ENCODE assay signal across 8 cellular contexts in the genomic region with DNA sequence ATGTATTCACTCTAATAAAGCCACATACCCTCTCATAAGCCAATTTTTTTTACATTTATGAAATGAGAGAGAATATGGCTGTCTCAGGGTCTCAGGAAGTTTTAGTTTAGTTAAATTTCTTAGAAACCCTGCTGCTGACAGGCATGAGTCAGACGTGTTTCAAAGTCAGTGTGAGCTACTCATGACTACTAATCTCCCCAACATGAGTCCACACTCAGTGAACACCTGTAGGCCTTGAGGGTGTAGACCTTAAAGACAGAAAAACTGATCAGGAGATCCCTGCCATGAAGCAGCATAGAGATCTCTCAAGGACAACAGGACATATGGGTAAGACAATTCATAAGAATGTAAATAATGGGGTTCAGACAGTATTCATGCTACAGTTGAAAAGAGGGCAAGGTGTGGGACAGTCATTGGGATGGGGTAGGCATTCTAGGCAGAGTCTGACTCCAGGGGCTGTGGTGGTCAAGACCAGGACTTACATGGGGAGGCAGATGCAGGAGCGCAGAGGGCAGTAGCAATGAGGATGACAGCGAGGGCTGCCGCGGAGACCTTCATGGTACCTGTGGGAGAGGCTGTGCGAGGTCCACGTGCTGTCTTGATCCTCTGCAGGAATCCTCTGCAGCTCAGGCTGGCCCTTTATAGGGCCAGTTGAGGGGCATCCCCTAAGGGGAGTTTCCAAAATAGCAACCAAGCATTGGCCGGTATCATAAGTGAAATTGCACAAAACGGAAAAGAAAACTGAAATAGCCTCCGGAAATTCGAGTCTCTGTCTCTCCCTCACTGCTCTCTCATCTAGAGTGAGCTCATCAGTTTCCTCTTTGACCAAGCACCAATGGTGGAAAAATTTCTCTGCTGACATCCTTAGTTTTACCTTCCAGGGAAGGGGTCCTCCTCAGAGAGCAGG. TPM values are rescaled to one million over a fixed set of nuclear protein-coding genes. Genes with fewer than 3 reads are reported as not detected.
DNase-seq lines count a peak whose midpoint lies in the region; ATAC-seq lines count a peak whose summit lies in the region.

TSS of gene CCL5 (minus strand) at position 613 of the 907 bp plus-strand sequence.

- H3K27ac ChIP-seq in Karpas-422 (ENCODE audit: low read length), result no peak within 1 kb of the TSS

- no peaks in the 10 kb centered on the region for H3K27me3 ChIP-seq in Karpas-422 (ENCODE audit: low read length)

- H3K9me3 ChIP-seq in Karpas-422 (ENCODE audit: low read length), result no peaks in the 10 kb centered on the region

- H3K4me3 ChIP-seq in Karpas-422 (ENCODE audit: low read length), result no peak within 1 kb of the TSS

- no peaks in the 10 kb centered on the region for H3K4me1 ChIP-seq in Karpas-422 (ENCODE audit: low read length)

- peak within 1 kb of the TSS; percentile 97 for H3K27ac Mint-ChIP-seq in activated T-cell treated with anti-CD3 and anti-CD28 coated beads, Interleukin-2, amount 50 U/mL, for 72 hours

- H3K27me3 Mint-ChIP-seq in activated T-cell treated with anti-CD3 and anti-CD28 coated beads, Interleukin-2, amount 50 U/mL, for 72 hours (ENCODE audit: low read depth), result no peaks in the 10 kb centered on the region

- H3K79me2 ChIP-seq in Karpas-422 (ENCODE audit: low read length), result no peaks in the 10 kb centered on the region

- H3K4me1 Mint-ChIP-seq in activated T-cell treated with anti-CD3 and anti-CD28 coated beads, Interleukin-2, amount 50 U/mL, for 72 hours (ENCODE audit: low read depth), result peaks cover 49% of the 10 kb centered on the region

- H3K9ac ChIP-seq in Karpas-422 (ENCODE audit: low read length), result no peak within 1 kb of the TSS

- no peaks in the 10 kb centered on the region for H4K20me1 ChIP-seq in Karpas-422 (ENCODE audit: insufficient read depth, low read depth, low read length)

- no peak within 1 kb of the TSS for H2AFZ ChIP-seq in Karpas-422 (ENCODE audit: low read length)

- no peaks in the 10 kb centered on the region for H3K9me3 Mint-ChIP-seq in activated T-cell treated with anti-CD3 and anti-CD28 coated beads, Interleukin-2, amount 50 U/mL, for 72 hours

- H3K4me2 ChIP-seq in Karpas-422 (ENCODE audit: low read depth, low read length, poor library complexity, severe bottlenecking), result no peak within 1 kb of the TSS

- ATAC-seq in GM18499 (IDR thresholded peaks at IDR 0.05; ENCODE audit: insufficient read depth, unreplicated experiment) (peak; percentile 85), GM21529 (IDR thresholded peaks at IDR 0.05; ENCODE audit: unreplicated experiment) (peak; percentile 89)
- peak; percentile 91 to 95 for ATAC-seq in activated T-cell treated with anti-CD3 and anti-CD28 coated beads, Interleukin-2, amount 50 U/mL, for 72 hours (replicated peaks in 1 of 2)

- H3K4me3 Mint-ChIP-seq in activated T-cell treated with anti-CD3 and anti-CD28 coated beads, Interleukin-2, amount 50 U/mL, for 72 hours, result peak within 1 kb of the TSS; percentile 76 to 89

- DNase-seq in M059J (ENCODE audit: low read depth) (peak; percentile 40), LoVo (ENCODE audit: low spot score) (no peak), iPS-NIHi11 (ENCODE audit: low spot score) (no peak), Karpas-422 (no peak)
- DNase-seq in activated T-cell treated with anti-CD3 and anti-CD28 coated beads, Interleukin-2, amount 50 U/mL, for 72 hours, result peak; percentile 60 to 69
- DNase-seq in stimulated activated CD4-positive, alpha-beta T cell treated with anti-CD3 and anti-CD28 coated beads, Interleukin-4, amount 100 ng/mL, for 24 hours, result peak; percentile 33

- peaks cover 4 to 7% of the 10 kb centered on the region in 2 donors for H3K36me3 Mint-ChIP-seq in activated T-cell treated with anti-CD3 and anti-CD28 coated beads, Interleukin-2, amount 50 U/mL, for 72 hours (ENCODE audit: insufficient read depth in 2 of 2)

- H3K36me3 ChIP-seq in Karpas-422 (ENCODE audit: insufficient read depth, low read length), result no peaks in the 10 kb centered on the region

- H3K9me2 ChIP-seq in Karpas-422 (replicated peaks; ENCODE audit: insufficient read depth, low read length), result no peaks in the 10 kb centered on the region

RNA-seq across cellular contexts. Expression of gene CCL5, which starts in this region (rescaled TPM):
- total RNA-seq in M059J (2014; rRNA removed; shearing (Covaris generic)), result 36.1 and 37.6 TPM in 2 replicates
- total RNA-seq in activated T-cell treated with anti-CD3 and anti-CD28 coated beads, Interleukin-2, amount 50 U/mL, for 72 hours, result 100 to 1,000 TPM in 1 of 2 donors, 10 to 100 TPM in 1; 63.3 to 178 TPM
- not detected in 2 replicates for total RNA-seq in Karpas-422 (2014; rRNA removed; shearing (Covaris generic); ENCODE audit: low replicate concordance)

Comparison
In these comparisons a context has a peak if more than half of its experiments do, and no peak if none do; other contexts are left out.
1. RNA of gene CCL5 (total RNA-seq): 63.3 to 178 TPM in activated T-cell treated with anti-CD3 and anti-CD28 coated beads, Interleukin-2, amount 50 U/mL, for 72 hours and 36.1 to 37.6 TPM in M059J; not detected in Karpas-422; every median in the first group is over 10 times any median in the second.
2. DNase-seq: peak in M059J (single experiment), activated T-cell treated with anti-CD3 and anti-CD28 coated beads, Interleukin-2, amount 50 U/mL, for 72 hours (2 of 2) and stimulated activated CD4-positive, alpha-beta T cell treated with anti-CD3 and anti-CD28 coated beads, Interleukin-4, amount 100 ng/mL, for 24 hours (single experiment); none in LoVo (single experiment), iPS-NIHi11 (single experiment) and Karpas-422 (single experiment).
3. Peak in every context shown above with its lines, with median percentiles within 50 percentile points of each other: ATAC-seq.